ENCODE assay signal across 21 cellular contexts in the genomic region with DNA sequence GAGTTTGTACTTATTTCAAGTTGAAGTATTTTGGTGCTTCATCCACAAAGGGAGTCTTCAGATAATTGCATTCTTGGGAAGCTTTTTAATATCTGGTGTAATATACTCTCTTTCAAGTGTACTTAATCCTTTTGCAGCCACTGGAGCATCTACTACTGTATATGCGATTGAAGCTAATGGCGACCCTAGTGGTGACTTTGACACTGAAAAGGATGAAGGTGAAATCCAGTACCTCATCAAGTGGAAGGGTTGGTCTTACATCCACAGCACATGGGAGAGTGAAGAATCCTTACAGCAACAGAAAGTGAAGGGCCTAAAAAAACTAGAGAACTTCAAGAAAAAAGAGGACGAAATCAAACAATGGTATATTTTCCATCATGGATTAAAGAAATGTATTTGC. TPM values are rescaled to one million over a fixed set of nuclear protein-coding genes. Genes with fewer than 3 reads are reported as not detected.
DNase-seq lines count a peak whose midpoint lies in the region; ATAC-seq and TF ChIP-seq lines count a peak whose summit lies in the region.
"Had no signal": no experiment of that assay in that cellular context is flagged by ENCODE, and none has a peak within 500 bp of the region (broad histone marks: within the 10 kb centered on the region; RNA-seq: fewer than 3 reads in every experiment).

No MANE protein-coding gene starts in this region.

- H3K4me1 ChIP-seq in esophagus squamous epithelium: no peaks in the 10 kb centered on the region
- H3K4me1 ChIP-seq: tibial nerve had no signal

- H3K36me3 Mint-ChIP-seq in natural killer cell (peaks cover 66% of the 10 kb centered on the region), T-cell (peaks cover 69% of the 10 kb centered on the region)
- H3K36me3 Mint-ChIP-seq in natural killer cell treated with Interleukin-12 subunit alpha and Interleukin-12 subunit beta and Interleukin-15 and Interleukin-18, amount 100 ng/mL, for 72 hours: peaks cover 57% of the 10 kb centered on the region
- peaks cover 84% of the 10 kb centered on the region for H3K36me3 Mint-ChIP-seq in activated CD8-positive, alpha-beta memory T cell treated with anti-CD3 and anti-CD28 coated beads, Interleukin-2, amount 10 ng/mL, durations not matched to agents 7 days and 5 days

- H3K27me3 ChIP-seq in esophagus squamous epithelium: no peaks in the 10 kb centered on the region
- H3K27me3 ChIP-seq: heart left ventricle, tibial nerve had no signal

- intact Hi-C loops in natural killer cell (cut with micrococcal nuclease): no loop called here
- intact Hi-C loops in esophagus squamous epithelium (cut with DNase I): no loop called here

- CTCF ChIA-PET in T-cell (lab: Charles Lee): interaction anchor here in 1 of 2 donors (1.1 to 1.2 kb wide), 2 partner anchors 13 to 146 kb away, joined by 4 to 7 read pairs; no protein-coding TSS in a partner anchor
- CTCF ChIA-PET in activated CD8-positive, alpha-beta memory T cell treated with anti-CD3 and anti-CD28 coated beads, Interleukin-2, amount 10 ng/mL, durations not matched to agents 7 days and 5 days (lab: Charles Lee): interaction anchor here (0.7 to 1.5 kb wide), 2 partner anchors 10 to 134 kb away, joined by 3 to 5 read pairs; no protein-coding TSS in a partner anchor

- TF ChIP-seq CTCF in natural killer cell (IDR thresholded peaks at IDR 0.05) (no peak), fibroblast of pulmonary artery (IDR thresholded peaks at IDR 0.05; ENCODE audit: low read length, missing control alignments) (peak; percentile 2), esophagus squamous epithelium (IDR thresholded peaks at IDR 0.05) (peak in 1 of 6 experiments; percentile 18)

- no peak overlapping the region for H3K27ac ChIP-seq in esophagus squamous epithelium
- H3K27ac ChIP-seq: heart left ventricle, tibial nerve had no signal

- peaks cover 37 to 98% (median 62%) of the 10 kb centered on the region in 3 donors for H3K36me3 ChIP-seq in esophagus squamous epithelium

- no peak for TF ChIP-seq POLR2A in esophagus squamous epithelium (IDR thresholded peaks at IDR 0.05)

- H3K4me3 ChIP-seq in fibroblast of pulmonary artery (replicated peaks; ENCODE audit: low read depth, low read length) (no peak overlapping the region), esophagus squamous epithelium (no peak overlapping the region)
- H3K4me3 ChIP-seq: GM23248, heart left ventricle, tibial nerve had no signal

- H3K9me3 Mint-ChIP-seq in natural killer cell: peaks cover 0 to 5% of the 10 kb centered on the region in 2 donors
- H3K9me3 Mint-ChIP-seq in natural killer cell treated with Interleukin-12 subunit alpha and Interleukin-12 subunit beta and Interleukin-15 and Interleukin-18, amount 100 ng/mL, for 72 hours: peaks cover 6% of the 10 kb centered on the region
- peaks cover 7 to 9% (median 8%) of the 10 kb centered on the region in 3 donors for H3K9me3 Mint-ChIP-seq in T-cell
- H3K9me3 Mint-ChIP-seq in activated CD8-positive, alpha-beta memory T cell treated with anti-CD3 and anti-CD28 coated beads, Interleukin-2, amount 10 ng/mL, durations not matched to agents 7 days and 5 days (ENCODE audit: low read depth): peaks cover 13% of the 10 kb centered on the region

- no peaks in the 10 kb centered on the region for H3K27me3 Mint-ChIP-seq in natural killer cell (ENCODE audit: low read depth in 2 of 2)
- H3K27me3 Mint-ChIP-seq in natural killer cell treated with Interleukin-12 subunit alpha and Interleukin-12 subunit beta and Interleukin-15 and Interleukin-18, amount 100 ng/mL, for 72 hours: no peaks in the 10 kb centered on the region
- H3K27me3 Mint-ChIP-seq in T-cell: no peaks in the 10 kb centered on the region
- no peaks in the 10 kb centered on the region for H3K27me3 Mint-ChIP-seq in activated CD8-positive, alpha-beta memory T cell treated with anti-CD3 and anti-CD28 coated beads, Interleukin-2, amount 10 ng/mL, durations not matched to agents 7 days and 5 days
- H3K27me3 Mint-ChIP-seq: central memory CD8-positive, alpha-beta T cell had no signal

- 97 to 98% methylated on average over 3 of the region's 3 CpGs for WGBS in esophagus squamous epithelium, 2 donors

- peaks cover 0 to 6% (median 0%) of the 10 kb centered on the region in 3 donors for H3K9me3 ChIP-seq in esophagus squamous epithelium

- DNase-seq in natural killer cell: no peak
- no peak for DNase-seq in natural killer cell treated with Interleukin-12 subunit alpha and Interleukin-12 subunit beta and Interleukin-15 and Interleukin-18, amount 100 ng/mL, for 72 hours (ENCODE audit: low spot score)
- no peak for DNase-seq in T-cell
- no peak for DNase-seq in fibroblast of pulmonary artery (ENCODE audit: low read depth)
- DNase-seq in esophagus squamous epithelium (lab: John Stamatoyannopoulos, UW): no peak
- no peak for DNase-seq in activated CD8-positive, alpha-beta memory T cell treated with anti-CD3 and anti-CD28 coated beads, Interleukin-2, amount 10 ng/mL, durations not matched to agents 7 days and 5 days
- DNase-seq: AML-193; amygdala; GM23248; heart left ventricle; immature natural killer cell; NCI-H1048; NCI-H2029 treated with DMSO at 0.1 percent for 48 hours; NCI-H510A treated with DMSO at 0.1 percent for 48 hours; nucleus accumbens; right cardiac atrium; stimulated activated naive CD4-positive, alpha-beta T cell treated with Interleukin-2 at 50 U/mL for 16 hours had no signal

- peak overlapping the region; percentile 53 to 74 for H3K27ac Mint-ChIP-seq in natural killer cell
- peak overlapping the region in 1 of 2 donors; percentile 4 for H3K27ac Mint-ChIP-seq in natural killer cell treated with Interleukin-12 subunit alpha and Interleukin-12 subunit beta and Interleukin-15 and Interleukin-18, amount 100 ng/mL, for 72 hours
- peak overlapping the region; percentile 11 to 16 for H3K27ac Mint-ChIP-seq in T-cell
- no peak overlapping the region for H3K27ac Mint-ChIP-seq in activated CD8-positive, alpha-beta memory T cell treated with anti-CD3 and anti-CD28 coated beads, Interleukin-2, amount 10 ng/mL, durations not matched to agents 7 days and 5 days

- ATAC-seq in natural killer cell: no peak
- no peak for ATAC-seq in natural killer cell treated with Interleukin-12 subunit alpha and Interleukin-12 subunit beta and Interleukin-15 and Interleukin-18, amount 100 ng/mL, for 72 hours
- no peak for ATAC-seq in T-cell (replicated peaks in 1 of 4)
- ATAC-seq in HG02973 (IDR thresholded peaks at IDR 0.05; ENCODE audit: unreplicated experiment): no peak
- no peak for ATAC-seq in activated CD8-positive, alpha-beta memory T cell treated with anti-CD3 and anti-CD28 coated beads, Interleukin-2, amount 10 ng/mL, durations not matched to agents 7 days and 5 days
- ATAC-seq: heart left ventricle, right cardiac atrium, Right ventricle myocardium inferior had no signal

- no peak overlapping the region for H3K4me3 Mint-ChIP-seq in natural killer cell
- no peak overlapping the region for H3K4me3 Mint-ChIP-seq in natural killer cell treated with Interleukin-12 subunit alpha and Interleukin-12 subunit beta and Interleukin-15 and Interleukin-18, amount 100 ng/mL, for 72 hours
- no peak overlapping the region for H3K4me3 Mint-ChIP-seq in T-cell
- H3K4me3 Mint-ChIP-seq in activated CD8-positive, alpha-beta memory T cell treated with anti-CD3 and anti-CD28 coated beads, Interleukin-2, amount 10 ng/mL, durations not matched to agents 7 days and 5 days: no peak overlapping the region
- H3K4me3 Mint-ChIP-seq: central memory CD8-positive, alpha-beta T cell; immature natural killer cell had no signal

- H3K4me1 Mint-ChIP-seq in natural killer cell: peaks cover 37 to 38% of the 10 kb centered on the region in 2 donors
- H3K4me1 Mint-ChIP-seq in natural killer cell treated with Interleukin-12 subunit alpha and Interleukin-12 subunit beta and Interleukin-15 and Interleukin-18, amount 100 ng/mL, for 72 hours (ENCODE audit: low read depth in 2 of 2): peaks cover 23 to 36% of the 10 kb centered on the region in 2 donors
- H3K4me1 Mint-ChIP-seq in T-cell: peaks cover 8 to 24% (median 19%) of the 10 kb centered on the region in 3 donors
- peaks cover 13% of the 10 kb centered on the region for H3K4me1 Mint-ChIP-seq in activated CD8-positive, alpha-beta memory T cell treated with anti-CD3 and anti-CD28 coated beads, Interleukin-2, amount 10 ng/mL, durations not matched to agents 7 days and 5 days

- POLR2A ChIA-PET in T-cell (lab: Charles Lee): interaction anchor here (0.6 to 1.1 kb wide), 2 partner anchors 37 to 84 kb away, joined by 3 read pairs; no protein-coding TSS in a partner anchor

RNA-seq across cellular contexts. Expression of gene CHD2, which starts 42.6 kb away (rescaled TPM):
- total RNA-seq in natural killer cell (100 to 1,000 TPM; 418 to 449 (median 441) TPM), T-cell (100 to 1,000 TPM; 231 to 506 (median 266) TPM), esophagus squamous epithelium (100 to 1,000 TPM in 1 of 4 donors, 10 to 100 TPM in 3; 36.1 to 132 (median 74.8) TPM)
- 100 to 1,000 TPM; 177 to 180 TPM for total RNA-seq in natural killer cell treated with Interleukin-12 subunit alpha and Interleukin-12 subunit beta and Interleukin-15 and Interleukin-18, amount 100 ng/mL, for 72 hours
- 100 to 1,000 TPM; 121 to 151 TPM for total RNA-seq in activated CD8-positive, alpha-beta memory T cell treated with anti-CD3 and anti-CD28 coated beads, Interleukin-2, amount 10 ng/mL, durations not matched to agents 7 days and 5 days
